Comparison of ENCODE assay signal across 19 cellular contexts in the genomic region with DNA sequence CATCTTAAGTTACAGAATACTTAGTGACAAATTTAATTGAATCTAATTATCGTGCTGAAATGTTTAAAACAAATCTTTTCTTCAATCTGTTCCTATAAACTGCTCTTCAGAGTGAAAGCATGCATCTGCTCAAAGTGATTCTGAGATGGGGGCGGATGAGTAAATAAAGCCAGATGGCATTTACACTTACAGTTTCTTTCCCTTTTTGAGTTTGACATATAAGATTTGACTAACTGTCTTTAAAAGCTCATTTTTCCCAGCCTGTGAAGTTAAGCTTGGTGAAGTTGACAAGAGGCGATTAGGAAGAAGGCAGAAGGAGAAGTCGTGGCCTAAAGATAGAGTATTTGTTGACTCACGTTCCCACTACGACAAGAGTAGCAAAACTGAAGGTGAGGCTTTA.
A peak's percentile ranks its signal among the peaks of the same experiment; 100 is the strongest.
DNase-seq lines count a peak whose midpoint lies in the region; ATAC-seq, FAIRE-seq and TF ChIP-seq lines count a peak whose summit lies in the region.
"Had no signal": no experiment of that assay in that cellular context is flagged by ENCODE, and none has a peak within 500 bp of the region (broad histone marks: within the 10 kb centered on the region; RNA-seq: fewer than 3 reads in every experiment).

No MANE protein-coding gene starts in this region.

- no peaks in the 10 kb centered on the region for H3K36me3 ChIP-seq in GM12878 (ENCODE audit: control insufficient read depth in 2 of 2, insufficient read depth in 2 of 2, low read length in 1 of 2)
- H3K36me3 ChIP-seq: right atrium auricular region, WERI-Rb-1 had no signal

- H3K4me2 ChIP-seq in GM12878 (ENCODE audit: control insufficient read depth, insufficient read depth) = no peak overlapping the region

- POLR2A ChIA-PET in GM12878 (lab: Charles Lee) = interaction anchor here (0.6 kb wide), 1 partner anchor 9 kb away, joined by 3 read pairs; no protein-coding TSS in a partner anchor

- H3K9ac ChIP-seq in GM12878 (ENCODE audit: control insufficient read depth, insufficient read depth, low read length) = no peak overlapping the region

- H3K4me3 ChIP-seq in AG10803 (ENCODE audit: low read length) = no peak overlapping the region
- H3K4me3 ChIP-seq in GM12878 = no peak overlapping the region
- H3K4me3 ChIP-seq: right atrium auricular region had no signal

- CTCF ChIA-PET in GM12878 (lab: Yijun Ruan, JAX) = no interaction called here

- H3K4me3 Mint-ChIP-seq in HFFc6 (peak overlapping the region; percentile 64), nephron (no peak overlapping the region)
- H3K4me3 Mint-ChIP-seq: activated CD8-positive, alpha-beta T cell treated with anti-CD3 and anti-CD28 coated beads, Interleukin-2, amount 10 ng/mL, durations not matched to agents 7 days and 5 days; activated naive CD8-positive, alpha-beta T cell treated with anti-CD3 and anti-CD28 coated beads, Interleukin-2, amount 10 ng/mL, durations not matched to agents 7 days and 5 days; activated T-cell treated with anti-CD3 and anti-CD28 coated beads, Interleukin-2, amount 50 U/mL, for 72 hours; endodermal cell had no signal

- H3K9me3 Mint-ChIP-seq in HFFc6 = peaks cover 21% of the 10 kb centered on the region
- peaks cover 36% of the 10 kb centered on the region for H3K9me3 Mint-ChIP-seq in nephron

- RAD21 ChIA-PET in GM12878 (lab: Charles Lee; ENCODE audit: unreplicated experiment) = interaction anchor here (1.1 kb wide), 1 partner anchor 9 kb away, joined by 3 read pairs; no protein-coding TSS in a partner anchor

- H3K4me1 Mint-ChIP-seq in HFFc6 (ENCODE audit: low read depth) = peaks cover 80% of the 10 kb centered on the region
- peaks cover 40% of the 10 kb centered on the region for H3K4me1 Mint-ChIP-seq in nephron
- H3K4me1 Mint-ChIP-seq: activated naive CD8-positive, alpha-beta T cell treated with anti-CD3 and anti-CD28 coated beads, Interleukin-2, amount 10 ng/mL, durations not matched to agents 7 days and 5 days; endodermal cell had no signal

- in situ Hi-C loops in GM12878 (cut with MboI) = no loop called here

- H3K27ac ChIP-seq in GM12878 (ENCODE audit: control insufficient read depth, insufficient read depth) = no peak overlapping the region
- H3K27ac ChIP-seq: foreskin keratinocyte, WERI-Rb-1 had no signal

- H4K20me1 ChIP-seq in GM12878 (ENCODE audit: control insufficient read depth, insufficient read depth) = no peaks in the 10 kb centered on the region

- H3K79me2 ChIP-seq in GM12878 (ENCODE audit: control insufficient read depth, insufficient read depth, low read length) = no peaks in the 10 kb centered on the region

- no peaks in the 10 kb centered on the region for H3K27me3 ChIP-seq in GM12878 (replicated peaks in 1 of 2; ENCODE audit: control insufficient read depth in 2 of 2, insufficient read depth in 2 of 2, low read length in 1 of 2)
- H3K27me3 ChIP-seq: foreskin keratinocyte, right atrium auricular region had no signal

- no TSS peak for BruUV-seq in GM12878 (replicated peaks; lab: Mats Ljungman, UMichigan)

- H3K9me3 ChIP-seq in GM12878 (replicated peaks; ENCODE audit: control insufficient read depth, insufficient read depth, low read length) = peaks cover 10% of the 10 kb centered on the region; the same call in 2 of the 3 replicates

- TF ChIP-seq RAD21 in GM12878 (IDR thresholded peaks at IDR 0.05; ENCODE audit: insufficient read depth, low read depth, low read length) = no peak

- no peaks in the 10 kb centered on the region for H3K4me1 ChIP-seq in GM12878 (ENCODE audit: control insufficient read depth, insufficient read depth, low read length)
- H3K4me1 ChIP-seq: foreskin keratinocyte, right atrium auricular region had no signal

- FAIRE-seq in GM12878 (lab: Jason Lieb, UNC) = no peak

- H2AFZ ChIP-seq in GM12878 (ENCODE audit: control insufficient read depth, low read depth, low read length) = no peak overlapping the region; the same call in 1 of the 2 replicates

- 33% methylated on average over 6 of the region's 6 CpGs for WGBS in GM12878 (ENCODE audit: insufficient coverage, insufficient replicate concordance, low lambda C conversion rate, missing lambda C conversion rate)

- peaks cover 65% of the 10 kb centered on the region for H3K36me3 Mint-ChIP-seq in HFFc6 (ENCODE audit: low read depth)
- peaks cover 65% of the 10 kb centered on the region for H3K36me3 Mint-ChIP-seq in nephron (ENCODE audit: low read depth)
- H3K36me3 Mint-ChIP-seq: activated naive CD8-positive, alpha-beta T cell treated with anti-CD3 and anti-CD28 coated beads, Interleukin-2, amount 10 ng/mL, durations not matched to agents 7 days and 5 days had no signal

- no peak for TF ChIP-seq POLR2A in GM12878 (IDR thresholded peaks at IDR 0.05; ENCODE audit: low read depth, low read length)

- H3K27me3 Mint-ChIP-seq in HFFc6 (ENCODE audit: insufficient read depth) (peaks cover 2% of the 10 kb centered on the region), nephron (ENCODE audit: low read depth) (no peaks in the 10 kb centered on the region)
- H3K27me3 Mint-ChIP-seq: activated naive CD8-positive, alpha-beta T cell treated with anti-CD3 and anti-CD28 coated beads, Interleukin-2, amount 10 ng/mL, durations not matched to agents 7 days and 5 days had no signal

- DNase-seq in AG10803 (ENCODE audit: low read depth) (peak; percentile 31), HFFc6 (no peak), GM12878 (ENCODE audit: low read depth, low spot score) (no peak), SHP77 treated with DMSO at 0.1 percent for 48 hours (lab: John Stamatoyannopoulos, UW) (no peak), SW480 (ENCODE audit: low spot score) (no peak), ecto neural progenitor cell (ENCODE audit: low spot score) (no peak)
- DNase-seq in stimulated activated CD4-positive, alpha-beta T cell treated with anti-CD3 and anti-CD28 coated beads, Interleukin-1b, Interleukin-23, amount 100 ng/mL, for 48 hours = no peak
- DNase-seq: activated CD8-positive, alpha-beta T cell treated with anti-CD3 and anti-CD28 coated beads, Interleukin-2, amount 10 ng/mL, durations not matched to agents 7 days and 5 days; activated naive CD8-positive, alpha-beta T cell treated with anti-CD3 and anti-CD28 coated beads, Interleukin-2, amount 10 ng/mL, durations not matched to agents 7 days and 5 days; activated T-cell treated with anti-CD3 and anti-CD28 coated beads, Interleukin-2, amount 50 U/mL, for 72 hours; central memory CD4-positive, alpha-beta T cell; endodermal cell; foreskin keratinocyte; left colon; NCI-H1092 treated with DMSO at 0.1 percent for 48 hours; stimulated activated CD4-positive, alpha-beta T cell treated with anti-CD3 and anti-CD28 coated beads, Interleukin-2, amount 100 ng/mL, for 24 hours; WERI-Rb-1 had no signal

- no peak for ATAC-seq in GM12878
- ATAC-seq: activated CD8-positive, alpha-beta T cell treated with anti-CD3 and anti-CD28 coated beads, Interleukin-2, amount 10 ng/mL, durations not matched to agents 7 days and 5 days; activated T-cell treated with anti-CD3 and anti-CD28 coated beads, Interleukin-2, amount 50 U/mL, for 72 hours; foreskin keratinocyte; left colon had no signal

- TF ChIP-seq EP300 in GM12878 (IDR thresholded peaks at IDR 0.05; ENCODE audit: borderline replicate concordance in 1 of 2, control insufficient read depth in 1 of 2, low read depth in 2 of 2, low read length in 2 of 2) = no peak

- SMC1A ChIA-PET in GM12878 (lab: Charles Lee; ENCODE audit: uncharacterized antibody, unreplicated experiment) = interaction anchor here (0.8 to 1.2 kb wide), 2 partner anchors 13 to 27 kb away, joined by 3 read pairs; no protein-coding TSS in a partner anchor

- intact Hi-C loops in GM12878 (cut with micrococcal nuclease; ENCODE audit: unreplicated experiment) = no loop called here

- H3K27ac Mint-ChIP-seq in HFFc6 (peak overlapping the region; percentile 77), nephron (peak overlapping the region in 2 of 3 experiments; percentile 31 to 68)
- H3K27ac Mint-ChIP-seq: activated CD8-positive, alpha-beta T cell treated with anti-CD3 and anti-CD28 coated beads, Interleukin-2, amount 10 ng/mL, durations not matched to agents 7 days and 5 days; activated naive CD8-positive, alpha-beta T cell treated with anti-CD3 and anti-CD28 coated beads, Interleukin-2, amount 10 ng/mL, durations not matched to agents 7 days and 5 days; activated T-cell treated with anti-CD3 and anti-CD28 coated beads, Interleukin-2, amount 50 U/mL, for 72 hours; endodermal cell had no signal

- no peak for TF ChIP-seq CTCF in AG10803 (conservative IDR thresholded peaks at IDR 0.05; ENCODE audit: low read length)
- no peak for TF ChIP-seq CTCF in HFFc6 (IDR thresholded peaks at IDR 0.05)
- TF ChIP-seq CTCF in GM12878 (IDR thresholded peaks at IDR 0.05 in 2 of 3, conservative IDR thresholded peaks at IDR 0.05 in 1 of 3; ENCODE audit: control insufficient read depth in 2 of 3, extremely low read depth in 1 of 3, insufficient read depth in 1 of 3, low read depth in 3 of 3, low read length in 3 of 3) = no peak
- TF ChIP-seq CTCF in nephron (IDR thresholded peaks at IDR 0.05; ENCODE audit: unreplicated experiment in 3 of 3) = no peak

TF ChIP-seq in GM12878, 131 proteins besides CTCF, POLR2A, EP300 and RAD21:
- TF ChIP-seq JUNB (IDR thresholded peaks at IDR 0.05) = peak; percentile 24; the same call in 1 of the 2 replicates
- TF ChIP-seq, protein P1, sequence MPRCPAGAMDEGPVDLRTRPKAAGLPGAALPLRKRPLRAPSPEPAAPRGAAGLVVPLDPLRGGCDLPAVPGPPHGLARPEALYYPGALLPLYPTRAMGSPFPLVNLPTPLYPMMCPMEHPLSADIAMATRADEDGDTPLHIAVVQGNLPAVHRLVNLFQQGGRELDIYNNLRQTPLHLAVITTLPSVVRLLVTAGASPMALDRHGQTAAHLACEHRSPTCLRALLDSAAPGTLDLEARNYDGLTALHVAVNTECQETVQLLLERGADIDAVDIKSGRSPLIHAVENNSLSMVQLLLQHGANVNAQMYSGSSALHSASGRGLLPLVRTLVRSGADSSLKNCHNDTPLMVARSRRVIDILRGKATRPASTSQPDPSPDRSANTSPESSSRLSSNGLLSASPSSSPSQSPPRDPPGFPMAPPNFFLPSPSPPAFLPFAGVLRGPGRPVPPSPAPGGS (IDR thresholded peaks at IDR 0.05; ENCODE audit: borderline replicate concordance, insufficient read depth, low read depth, low read length, poor library complexity, severe bottlenecking) = peak; percentile 15
- no peak for TF ChIP-seq ZNF207 (IDR thresholded peaks at IDR 0.05; ENCODE audit: borderline replicate concordance)
- TF ChIP-seq FOXM1 (IDR thresholded peaks at IDR 0.05; ENCODE audit: low read depth, low read length) = 0 out of 2 replicates have a peak, but pooled peaks have one; percentile 9
- TF ChIP-seq NFIC (IDR thresholded peaks at IDR 0.05; ENCODE audit: low read depth, low read length) = peak; percentile 43; the same call in 1 of the 2 replicates
